ENCODE assay signal across 1 cellular context in genomic region chr1:174999926-175000696, GRCh38.
TF ChIP-seq lines count a peak whose summit lies in the region.

Gene CACYBP, plus strand, starts transcription at chr1:174999947. Its CDS starts 234 bp downstream, at chr1:175000181.

TF ChIP-seq in HEK293, 187 proteins besides CTCF, POLR2A, EP300 and RAD21 (continued from another document and continues in another):
- TF ChIP-seq SALL2 (tag by site-specific recombination; IDR thresholded peaks at IDR 0.05; ENCODE audit: borderline replicate concordance) (no peak), ZNF777 (tag by site-specific recombination; IDR thresholded peaks at IDR 0.05; ENCODE audit: borderline replicate concordance) (no peak), SP2 (tag by site-specific recombination; IDR thresholded peaks at IDR 0.05) (peak; percentile 63), ZBTB21 (tag by site-specific recombination; IDR thresholded peaks at IDR 0.05) (no peak), ZNF148 (tag by site-specific recombination; IDR thresholded peaks at IDR 0.05; ENCODE audit: borderline replicate concordance) (no peak), ZBTB8A (tag by site-specific recombination; IDR thresholded peaks at IDR 0.05) (peak; percentile 86), ZNF701 (tag by site-specific recombination; IDR thresholded peaks at IDR 0.05) (no peak), ZSCAN30 (tag by site-specific recombination; IDR thresholded peaks at IDR 0.05) (peak; percentile 75; the same call in 1 of the 2 replicates), TRIM28 (IDR thresholded peaks at IDR 0.05; ENCODE audit: borderline replicate concordance, low read length) (no peak), ZNF791 (tag by site-specific recombination; IDR thresholded peaks at IDR 0.05) (no peak), SP3 (tag by site-specific recombination; IDR thresholded peaks at IDR 0.05) (no peak; the same call in 1 of the 2 replicates), ZNF600 (tag by site-specific recombination; IDR thresholded peaks at IDR 0.05) (peak; percentile 72; the same call in 1 of the 2 replicates), ZXDB (tag by site-specific recombination; IDR thresholded peaks at IDR 0.05) (peak; percentile 79), ZBTB48 (tag by site-specific recombination; IDR thresholded peaks at IDR 0.05) (0 out of 2 replicates have a peak, but pooled peaks have one; percentile 32), ZNF366 (tag by site-specific recombination; conservative IDR thresholded peaks at IDR 0.05) (no peak), KLF17 (tag by site-specific recombination; IDR thresholded peaks at IDR 0.05) (peak; percentile 62; the same call in 1 of the 2 replicates), ZNF548 (tag by site-specific recombination; IDR thresholded peaks at IDR 0.05) (peak; percentile 71; the same call in 1 of the 2 replicates), ZNF561 (tag by site-specific recombination; IDR thresholded peaks at IDR 0.05; ENCODE audit: borderline replicate concordance) (peak; percentile 67; the same call in 1 of the 2 replicates), BCL11B (tag by site-specific recombination; IDR thresholded peaks at IDR 0.05; ENCODE audit: low read depth) (no peak), ZIC2 (tag by site-specific recombination; IDR thresholded peaks at IDR 0.05) (peak; percentile 93), ZNF48 (tag by site-specific recombination; IDR thresholded peaks at IDR 0.05) (no peak), IKZF3 (tag by site-specific recombination; IDR thresholded peaks at IDR 0.05) (no peak; the same call in 1 of the 2 replicates), ZNF843 (tag by site-specific recombination; IDR thresholded peaks at IDR 0.05) (no peak; the same call in 1 of the 2 replicates), ZNF571 (tag by site-specific recombination; IDR thresholded peaks at IDR 0.05) (no peak), YY1 (tag by site-specific recombination; IDR thresholded peaks at IDR 0.05) (no peak), ZNF792 (tag by site-specific recombination; IDR thresholded peaks at IDR 0.05) (0 out of 2 replicates have a peak, but pooled peaks have one; percentile 64), ZNF433 (tag by site-specific recombination; IDR thresholded peaks at IDR 0.05; ENCODE audit: low read depth) (no peak), ZBTB7A (tag by site-specific recombination; IDR thresholded peaks at IDR 0.05; ENCODE audit: low read depth) (0 out of 2 replicates have a peak, but pooled peaks have one; percentile 48), ZNF2 (tag by site-specific recombination; IDR thresholded peaks at IDR 0.05) (peak; percentile 60), MZF1 (tag by site-specific recombination; IDR thresholded peaks at IDR 0.05; ENCODE audit: borderline replicate concordance) (no peak), KLF7 (tag by site-specific recombination; IDR thresholded peaks at IDR 0.05; ENCODE audit: borderline replicate concordance) (no peak), ZBTB1 (tag by site-specific recombination; IDR thresholded peaks at IDR 0.05) (peak; percentile 44; the same call in 1 of the 2 replicates), ZEB2 (tag by site-specific recombination; IDR thresholded peaks at IDR 0.05) (peak; percentile 14), ZFP37 (tag by site-specific recombination; IDR thresholded peaks at IDR 0.05) (peak; percentile 73), ZNF426 (tag by site-specific recombination; IDR thresholded peaks at IDR 0.05) (no peak), ZNF623 (tag by site-specific recombination; IDR thresholded peaks at IDR 0.05) (no peak), ZNF514 (tag by site-specific recombination; IDR thresholded peaks at IDR 0.05) (no peak), PRDM6 (tag by site-specific recombination; IDR thresholded peaks at IDR 0.05) (no peak), ZNF26 (tag by site-specific recombination; IDR thresholded peaks at IDR 0.05) (no peak), ZNF302 (tag by site-specific recombination; IDR thresholded peaks at IDR 0.05; ENCODE audit: low read depth) (no peak), ZNF292 (tag by site-specific recombination; IDR thresholded peaks at IDR 0.05; ENCODE audit: borderline replicate concordance, low read depth) (no peak), PRDM4 (tag by site-specific recombination; IDR thresholded peaks at IDR 0.05) (no peak), ZNF175 (tag by site-specific recombination; IDR thresholded peaks at IDR 0.05) (no peak), REPIN1 (tag by site-specific recombination; IDR thresholded peaks at IDR 0.05; ENCODE audit: low read depth) (0 out of 2 replicates have a peak, but pooled peaks have one; percentile 10), ZNF530 (tag by site-specific recombination; IDR thresholded peaks at IDR 0.05; ENCODE audit: low read depth) (no peak), ZNF341 (tag by site-specific recombination; IDR thresholded peaks at IDR 0.05; ENCODE audit: low read depth) (peak; percentile 53; the same call in 1 of the 2 replicates), GLI2 (tag by site-specific recombination; IDR thresholded peaks at IDR 0.05; ENCODE audit: borderline replicate concordance, low read depth) (no peak), ZNF629 (tag by site-specific recombination; IDR thresholded peaks at IDR 0.05) (no peak), ZNF785 (tag by site-specific recombination; IDR thresholded peaks at IDR 0.05) (0 out of 2 replicates have a peak, but pooled peaks have one; percentile 40), ZNF274 (IDR thresholded peaks at IDR 0.05; ENCODE audit: low read length) (no peak), ZNF274 (tag by site-specific recombination; IDR thresholded peaks at IDR 0.05; ENCODE audit: borderline replicate concordance) (no peak), ZNF37A (tag by site-specific recombination; IDR thresholded peaks at IDR 0.05) (no peak), ZNF114 (tag by site-specific recombination; IDR thresholded peaks at IDR 0.05) (no peak), ZBTB17 (tag by site-specific recombination; IDR thresholded peaks at IDR 0.05) (no peak), ZNF549 (tag by site-specific recombination; IDR thresholded peaks at IDR 0.05) (no peak)
- TF ChIP-seq, protein P1, sequence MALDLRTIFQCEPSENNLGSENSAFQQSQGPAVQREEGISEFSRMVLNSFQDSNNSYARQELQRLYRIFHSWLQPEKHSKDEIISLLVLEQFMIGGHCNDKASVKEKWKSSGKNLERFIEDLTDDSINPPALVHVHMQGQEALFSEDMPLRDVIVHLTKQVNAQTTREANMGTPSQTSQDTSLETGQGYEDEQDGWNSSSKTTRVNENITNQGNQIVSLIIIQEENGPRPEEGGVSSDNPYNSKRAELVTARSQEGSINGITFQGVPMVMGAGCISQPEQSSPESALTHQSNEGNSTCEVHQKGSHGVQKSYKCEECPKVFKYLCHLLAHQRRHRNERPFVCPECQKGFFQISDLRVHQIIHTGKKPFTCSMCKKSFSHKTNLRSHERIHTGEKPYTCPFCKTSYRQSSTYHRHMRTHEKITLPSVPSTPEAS (tag by site-specific recombination; IDR thresholded peaks at IDR 0.05), result peak; percentile 36; the same call in 1 of the 2 replicates
- TF ChIP-seq, protein P2, sequence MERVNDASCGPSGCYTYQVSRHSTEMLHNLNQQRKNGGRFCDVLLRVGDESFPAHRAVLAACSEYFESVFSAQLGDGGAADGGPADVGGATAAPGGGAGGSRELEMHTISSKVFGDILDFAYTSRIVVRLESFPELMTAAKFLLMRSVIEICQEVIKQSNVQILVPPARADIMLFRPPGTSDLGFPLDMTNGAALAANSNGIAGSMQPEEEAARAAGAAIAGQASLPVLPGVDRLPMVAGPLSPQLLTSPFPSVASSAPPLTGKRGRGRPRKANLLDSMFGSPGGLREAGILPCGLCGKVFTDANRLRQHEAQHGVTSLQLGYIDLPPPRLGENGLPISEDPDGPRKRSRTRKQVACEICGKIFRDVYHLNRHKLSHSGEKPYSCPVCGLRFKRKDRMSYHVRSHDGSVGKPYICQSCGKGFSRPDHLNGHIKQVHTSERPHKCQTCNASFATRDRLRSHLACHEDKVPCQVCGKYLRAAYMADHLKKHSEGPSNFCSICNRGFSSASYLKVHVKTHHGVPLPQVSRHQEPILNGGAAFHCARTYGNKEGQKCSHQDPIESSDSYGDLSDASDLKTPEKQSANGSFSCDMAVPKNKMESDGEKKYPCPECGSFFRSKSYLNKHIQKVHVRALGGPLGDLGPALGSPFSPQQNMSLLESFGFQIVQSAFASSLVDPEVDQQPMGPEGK (tag by site-specific recombination; IDR thresholded peaks at IDR 0.05), result peak; percentile 83
- TF ChIP-seq, protein P3, sequence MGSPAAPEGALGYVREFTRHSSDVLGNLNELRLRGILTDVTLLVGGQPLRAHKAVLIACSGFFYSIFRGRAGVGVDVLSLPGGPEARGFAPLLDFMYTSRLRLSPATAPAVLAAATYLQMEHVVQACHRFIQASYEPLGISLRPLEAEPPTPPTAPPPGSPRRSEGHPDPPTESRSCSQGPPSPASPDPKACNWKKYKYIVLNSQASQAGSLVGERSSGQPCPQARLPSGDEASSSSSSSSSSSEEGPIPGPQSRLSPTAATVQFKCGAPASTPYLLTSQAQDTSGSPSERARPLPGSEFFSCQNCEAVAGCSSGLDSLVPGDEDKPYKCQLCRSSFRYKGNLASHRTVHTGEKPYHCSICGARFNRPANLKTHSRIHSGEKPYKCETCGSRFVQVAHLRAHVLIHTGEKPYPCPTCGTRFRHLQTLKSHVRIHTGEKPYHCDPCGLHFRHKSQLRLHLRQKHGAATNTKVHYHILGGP (tag by site-specific recombination; IDR thresholded peaks at IDR 0.05), result no peak
- TF ChIP-seq, protein P4, sequence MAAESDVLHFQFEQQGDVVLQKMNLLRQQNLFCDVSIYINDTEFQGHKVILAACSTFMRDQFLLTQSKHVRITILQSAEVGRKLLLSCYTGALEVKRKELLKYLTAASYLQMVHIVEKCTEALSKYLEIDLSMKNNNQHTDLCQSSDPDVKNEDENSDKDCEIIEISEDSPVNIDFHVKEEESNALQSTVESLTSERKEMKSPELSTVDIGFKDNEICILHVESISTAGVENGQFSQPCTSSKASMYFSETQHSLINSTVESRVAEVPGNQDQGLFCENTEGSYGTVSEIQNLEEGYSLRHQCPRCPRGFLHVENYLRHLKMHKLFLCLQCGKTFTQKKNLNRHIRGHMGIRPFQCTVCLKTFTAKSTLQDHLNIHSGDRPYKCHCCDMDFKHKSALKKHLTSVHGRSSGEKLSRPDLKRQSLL (tag by site-specific recombination; IDR thresholded peaks at IDR 0.05), result no peak
